Comparison of ENCODE assay signal across 1 cellular context in genomic region chr19:4182082-4182926, GRCh38.
TF ChIP-seq lines count a peak whose summit lies in the region.

ANKRD24 (plus strand) TSS chr19:4182689; CDS start chr19:4186426, 3,737 bp downstream.
SIRT6 (minus strand) TSS chr19:4182563; CDS start chr19:4182539, 24 bp downstream.

TF ChIP-seq in HepG2, 621 proteins besides CTCF, POLR2A, EP300 and RAD21 (continued from another document and continues in another):
- TF ChIP-seq GLMP (CRISPR knock-in tag; IDR thresholded peaks at IDR 0.05; ENCODE audit: borderline replicate concordance), result no peak
- TF ChIP-seq MTERF4 (CRISPR knock-in tag; IDR thresholded peaks at IDR 0.05), result 0 out of 2 replicates have a peak, but pooled peaks have one; percentile 37
- TF ChIP-seq ZNF446 (CRISPR knock-in tag; IDR thresholded peaks at IDR 0.05), result 0 out of 2 replicates have a peak, but pooled peaks have one; percentile 63
- TF ChIP-seq CBFB (CRISPR knock-in tag; IDR thresholded peaks at IDR 0.05), result peak; percentile 76; the same call in 1 of the 2 replicates
- TF ChIP-seq REL (CRISPR knock-in tag; conservative IDR thresholded peaks at IDR 0.05), result no peak
- peak; percentile 84 for TF ChIP-seq HNRNPK (IDR thresholded peaks at IDR 0.05; ENCODE audit: low read depth, low read length, poor library complexity, severe bottlenecking)
- TF ChIP-seq ZNF136 (CRISPR knock-in tag; IDR thresholded peaks at IDR 0.05; ENCODE audit: low read depth), result no peak
- peak; percentile 81 for TF ChIP-seq THAP7 (CRISPR knock-in tag; IDR thresholded peaks at IDR 0.05)
- 0 out of 2 replicates have a peak, but pooled peaks have one; percentile 62 for TF ChIP-seq ZNF879 (CRISPR knock-in tag; IDR thresholded peaks at IDR 0.05)
- TF ChIP-seq MEIS1 (CRISPR knock-in tag; IDR thresholded peaks at IDR 0.05; ENCODE audit: borderline replicate concordance), result no peak; the same call in 1 of the 2 replicates
- TF ChIP-seq EEA1 (CRISPR knock-in tag; IDR thresholded peaks at IDR 0.05; ENCODE audit: borderline replicate concordance), result no peak; the same call in 1 of the 2 replicates
- no peak for TF ChIP-seq SIN3B (IDR thresholded peaks at IDR 0.05; ENCODE audit: low read length)
- 0 out of 2 replicates have a peak, but pooled peaks have one; percentile 44 for TF ChIP-seq ZNF550 (CRISPR knock-in tag; IDR thresholded peaks at IDR 0.05; ENCODE audit: borderline replicate concordance)
- no peak for TF ChIP-seq IKZF4 (CRISPR knock-in tag; IDR thresholded peaks at IDR 0.05; ENCODE audit: borderline replicate concordance, low read depth, not compliant biosample characterization)
- TF ChIP-seq SAFB2 (CRISPR knock-in tag; IDR thresholded peaks at IDR 0.05; ENCODE audit: borderline replicate concordance, low read depth), result peak; percentile 80; the same call in 1 of the 2 replicates
- no peak for TF ChIP-seq BRD4 (CRISPR knock-in tag; IDR thresholded peaks at IDR 0.05)
- no peak for TF ChIP-seq ZNF597 (CRISPR knock-in tag; IDR thresholded peaks at IDR 0.05)
- no peak for TF ChIP-seq SETDB1 (CRISPR knock-in tag; IDR thresholded peaks at IDR 0.05; ENCODE audit: borderline replicate concordance)
- no peak for TF ChIP-seq NR3C1 (CRISPR knock-in tag; IDR thresholded peaks at IDR 0.05)
- no peak for TF ChIP-seq ARID2 (CRISPR knock-in tag; IDR thresholded peaks at IDR 0.05; ENCODE audit: borderline replicate concordance)
- no peak for TF ChIP-seq SUZ12 (IDR thresholded peaks at IDR 0.05; ENCODE audit: low read depth, low read length)
- no peak for TF ChIP-seq ZNF780A (CRISPR knock-in tag; IDR thresholded peaks at IDR 0.05)
- peak; percentile 93 for TF ChIP-seq MXD4 (CRISPR knock-in tag; IDR thresholded peaks at IDR 0.05)
- TF ChIP-seq KLF16 (CRISPR knock-in tag; IDR thresholded peaks at IDR 0.05), result peak in 1 of 2 experiments; percentile 91; a peak in 2 of 4 replicates
- TF ChIP-seq PBX3 (CRISPR knock-in tag; IDR thresholded peaks at IDR 0.05; ENCODE audit: borderline replicate concordance), result no peak
- TF ChIP-seq HNF1B (CRISPR knock-in tag; IDR thresholded peaks at IDR 0.05), result peak; percentile 88
- peak; percentile 41 for TF ChIP-seq NFYC (CRISPR knock-in tag; IDR thresholded peaks at IDR 0.05)
- no peak for TF ChIP-seq ZBTB49 (CRISPR knock-in tag; IDR thresholded peaks at IDR 0.05; ENCODE audit: borderline replicate concordance)
- 0 out of 2 replicates have a peak, but pooled peaks have one; percentile 54 for TF ChIP-seq AHDC1 (CRISPR knock-in tag; IDR thresholded peaks at IDR 0.05; ENCODE audit: borderline replicate concordance)
- no peak for TF ChIP-seq PCBP2 (optimal IDR thresholded peaks at IDR 0.05; ENCODE audit: low read depth, low read length, poor library complexity, severe bottlenecking)
- no peak for TF ChIP-seq ZNF101 (CRISPR knock-in tag; IDR thresholded peaks at IDR 0.05; ENCODE audit: borderline replicate concordance, low read depth)
- no peak for TF ChIP-seq ZNF276 (CRISPR knock-in tag; IDR thresholded peaks at IDR 0.05; ENCODE audit: low read depth)
- no peak; the same call in 1 of the 2 replicates for TF ChIP-seq ZNF333 (CRISPR knock-in tag; IDR thresholded peaks at IDR 0.05; ENCODE audit: borderline replicate concordance)
- peak; percentile 50; the same call in 1 of the 2 replicates for TF ChIP-seq GPN1 (CRISPR knock-in tag; IDR thresholded peaks at IDR 0.05; ENCODE audit: borderline replicate concordance)
- no peak for TF ChIP-seq ZNF512B (CRISPR knock-in tag; IDR thresholded peaks at IDR 0.05; ENCODE audit: borderline replicate concordance)
- no peak for TF ChIP-seq TFAP4 (IDR thresholded peaks at IDR 0.05; ENCODE audit: borderline replicate concordance, low read depth)
